In genomic region chr17:1590747-1591473, GRCh38 we compare ENCODE assay signal across 12 cellular contexts. TPM values are rescaled to one million over a fixed set of nuclear protein-coding genes. Genes with fewer than 3 reads are reported as not detected.
A peak's percentile ranks its signal among the peaks of the same experiment; 100 is the strongest.
DNase-seq lines count a peak whose midpoint lies in the region; ATAC-seq and TF ChIP-seq lines count a peak whose summit lies in the region.
"Had no signal": no experiment of that assay in that cellular context is flagged by ENCODE, and none has a peak within 500 bp of the region (broad histone marks: within the 10 kb centered on the region; RNA-seq: fewer than 3 reads in every experiment).

No MANE protein-coding gene starts in this region.

- H3K4me3 Mint-ChIP-seq in MCF 10A (ENCODE audit: unreplicated experiment), result peak overlapping the region; percentile 52
- H3K4me3 Mint-ChIP-seq: activated naive CD4-positive, alpha-beta T cell treated with anti-CD3 and anti-CD28 coated beads for 36 hours; naive thymus-derived CD4-positive, alpha-beta T cell had no signal

- no peak overlapping the region for H3K4me3 ChIP-seq in breast epithelium
- H3K4me3 ChIP-seq in left lung, result no peak overlapping the region
- no peak overlapping the region for H3K4me3 ChIP-seq in uterus

- TF ChIP-seq POLR2A in breast epithelium (IDR thresholded peaks at IDR 0.05), result no peak
- TF ChIP-seq POLR2A in uterus (IDR thresholded peaks at IDR 0.05), result no peak

- POLR2A ChIA-PET in MCF 10A (lab: Yijun Ruan, JAX), result interaction anchor here (0.6 to 2.9 kb wide), 8 partner anchors 14 to 124 kb away, joined by 3 to 21 read pairs (median 4); partner anchors contain the start of genes RILP and SLC43A2

- no peak for DNase-seq in MCF 10A (ENCODE audit: unreplicated experiment)
- DNase-seq in breast epithelium (ENCODE audit: low spot score in 2 of 2), result no peak
- DNase-seq in left lung, result no peak
- no peak for DNase-seq in uterus
- DNase-seq in NCI-H2081 treated with DMSO at 0.1 percent for 48 hours (lab: John Stamatoyannopoulos, UW), result no peak
- DNase-seq: 8988T; activated naive CD4-positive, alpha-beta T cell treated with anti-CD3 and anti-CD28 coated beads for 36 hours; DMS79; effector CD8-positive, alpha-beta T cell; naive thymus-derived CD4-positive, alpha-beta T cell; SIG-M5 had no signal

- H3K27me3 Mint-ChIP-seq in MCF 10A (ENCODE audit: insufficient read depth, unreplicated experiment), result no peaks in the 10 kb centered on the region

- H3K36me3 Mint-ChIP-seq in MCF 10A (ENCODE audit: insufficient read depth, unreplicated experiment), result no peaks in the 10 kb centered on the region
- H3K36me3 Mint-ChIP-seq: naive thymus-derived CD4-positive, alpha-beta T cell had no signal

- intact Hi-C loops in MCF 10A (cut with micrococcal nuclease) (loop anchor here (5.0 kb wide), 1 partner anchor 36 kb away; the partner anchor contains the start of gene SLC43A2), breast epithelium (cut with DNase I; ENCODE audit: low total_unique reads) (no loop called here), left lung (cut with DNase I) (no loop called here), uterus (cut with DNase I; ENCODE audit: low total_unique reads) (no loop called here)

- no peak for ATAC-seq in left lung
- ATAC-seq in HG03354 (IDR thresholded peaks at IDR 0.05; ENCODE audit: poor library complexity, severe bottlenecking, unreplicated experiment), result no peak

- H3K4me1 Mint-ChIP-seq in MCF 10A (ENCODE audit: insufficient read depth, unreplicated experiment), result peaks cover 11% of the 10 kb centered on the region

- CTCF ChIA-PET in MCF 10A (lab: Yijun Ruan, JAX), result interaction anchor here (0.9 kb wide), 1 partner anchor 32 kb away, joined by 3 read pairs; no protein-coding TSS in a partner anchor

- H3K27ac ChIP-seq in breast epithelium (peak overlapping the region in 1 of 2 donors; percentile 54), left lung (peak overlapping the region; percentile 65 to 92), uterus (peak overlapping the region; percentile 74 to 78)

- no peaks in the 10 kb centered on the region for H3K4me1 ChIP-seq in breast epithelium
- H3K4me1 ChIP-seq in left lung, result peaks cover 14 to 82% of the 10 kb centered on the region in 2 donors
- peaks cover 0 to 11% of the 10 kb centered on the region in 2 donors for H3K4me1 ChIP-seq in uterus

- no peaks in the 10 kb centered on the region for H3K9me3 Mint-ChIP-seq in MCF 10A (ENCODE audit: unreplicated experiment)
- H3K9me3 Mint-ChIP-seq: activated naive CD4-positive, alpha-beta T cell treated with anti-CD3 and anti-CD28 coated beads for 36 hours; naive thymus-derived CD4-positive, alpha-beta T cell had no signal

- H3K27ac Mint-ChIP-seq in MCF 10A (ENCODE audit: low read depth, unreplicated experiment), result peak overlapping the region; percentile 64
- H3K27ac Mint-ChIP-seq: activated naive CD4-positive, alpha-beta T cell treated with anti-CD3 and anti-CD28 coated beads for 36 hours; naive thymus-derived CD4-positive, alpha-beta T cell had no signal

- H3K9me3 ChIP-seq in breast epithelium, result no peaks in the 10 kb centered on the region
- H3K9me3 ChIP-seq in left lung, result no peaks in the 10 kb centered on the region
- no peaks in the 10 kb centered on the region for H3K9me3 ChIP-seq in uterus

- H3K27me3 ChIP-seq in breast epithelium, result no peaks in the 10 kb centered on the region
- no peaks in the 10 kb centered on the region for H3K27me3 ChIP-seq in left lung
- no peaks in the 10 kb centered on the region for H3K27me3 ChIP-seq in uterus

- no TSS peak for BruUV-seq in MCF 10A (replicated peaks; lab: Mats Ljungman, UMichigan)

- H3K36me3 ChIP-seq in breast epithelium (no peaks in the 10 kb centered on the region), left lung (peaks cover 0 to 54% of the 10 kb centered on the region in 2 donors), uterus (no peaks in the 10 kb centered on the region)

- TF ChIP-seq CTCF in MCF 10A (IDR thresholded peaks at IDR 0.05; ENCODE audit: unreplicated experiment), result no peak
- TF ChIP-seq CTCF in breast epithelium (IDR thresholded peaks at IDR 0.05), result no peak
- no peak for TF ChIP-seq CTCF in left lung (IDR thresholded peaks at IDR 0.05)
- no peak for TF ChIP-seq CTCF in uterus (IDR thresholded peaks at IDR 0.05)

RNA-seq across cellular contexts. Expression of gene PITPNA, which starts 28.3 kb away (rescaled TPM):
- 79.6 and 99.8 TPM in 2 replicates for total RNA-seq in MCF 10A (2022)
- 10 to 100 TPM; 24.6 to 37.7 (median 28.8) TPM for total RNA-seq in breast epithelium
- 10 to 100 TPM; 64.1 to 96.8 TPM for total RNA-seq in left lung
- 10 to 100 TPM; 18.5 to 83.6 (median 24.2) TPM for total RNA-seq in uterus

RNA-seq across cellular contexts. Expression of gene SLC43A2, which starts 37.7 kb away (rescaled TPM):
- total RNA-seq in MCF 10A (2022), result 3.1 and 5.6 TPM in 2 replicates
- 10 to 100 TPM; 13.8 to 18.9 (median 14.9) TPM for total RNA-seq in breast epithelium
- total RNA-seq in left lung, result 10 to 100 TPM; 53.1 to 87.9 TPM
- 10 to 100 TPM in 1 of 4 donors, 1 to 10 TPM in 3; 3.6 to 15.6 (median 6.8) TPM for total RNA-seq in uterus

RNA-seq across cellular contexts. Expression of gene SCARF1, which starts 54.6 kb away (rescaled TPM):
- total RNA-seq in MCF 10A (2022), result 0.40 and 0.47 TPM in 2 replicates
- 10 to 100 TPM in 1 of 3 donors, 1 to 10 TPM in 2; 4.2 to 11.5 (median 6.6) TPM for total RNA-seq in breast epithelium
- 10 to 100 TPM; 24.8 to 33.0 TPM for total RNA-seq in left lung
- 10 to 100 TPM in 2 of 4 donors, 1 to 10 TPM in 2; 4.4 to 33.2 (median 14.2) TPM for total RNA-seq in uterus

RNA-seq across cellular contexts. Expression of gene RILP, which starts 58.8 kb away (rescaled TPM):
- total RNA-seq in MCF 10A (2022) (1.6 and 2.6 TPM in 2 replicates), breast epithelium (10 to 100 TPM; 15.4 to 42.7 (median 31.1) TPM), left lung (10 to 100 TPM; 21.2 to 34.7 TPM), uterus (10 to 100 TPM in 2 of 4 donors, 1 to 10 TPM in 2; 1.5 to 13.3 (median 8.5) TPM)
